Comparison of ENCODE assay signal across 2 cellular contexts in genomic region chr3:113501597-113501996, GRCh38.
TF ChIP-seq lines count a peak whose summit lies in the region.

No MANE protein-coding gene starts in this region.

TF ChIP-seq in IMR-90, 13 proteins besides CTCF, POLR2A, EP300 and RAD21:
- peak; percentile 84 for TF ChIP-seq NFE2L2 (IDR thresholded peaks at IDR 0.05; ENCODE audit: low read depth, low read length)
- no peak for TF ChIP-seq CEBPB (IDR thresholded peaks at IDR 0.05; ENCODE audit: low read depth, low read length)
- TF ChIP-seq MAFK (IDR thresholded peaks at IDR 0.05; ENCODE audit: low read depth, low read length) = peak; percentile 94
- TF ChIP-seq USF2 (IDR thresholded peaks at IDR 0.05; ENCODE audit: low read depth, low read length) = no peak
- TF ChIP-seq MXI1 (IDR thresholded peaks at IDR 0.05; ENCODE audit: borderline replicate concordance, low read depth, low read length) = no peak
- no peak for TF ChIP-seq MAZ (IDR thresholded peaks at IDR 0.05; ENCODE audit: borderline replicate concordance, low read depth, low read length)
TF ChIP-seq in IMR-90: peak in this region for 2.

TF ChIP-seq in K562, 482 proteins besides CTCF, POLR2A, EP300 and RAD21:
- TF ChIP-seq RBM14 (IDR thresholded peaks at IDR 0.05; ENCODE audit: borderline replicate concordance, insufficient read depth, low read depth, low read length) (no peak), NFE2 (IDR thresholded peaks at IDR 0.05; ENCODE audit: low read depth) (peak; percentile 87), MAFK (IDR thresholded peaks at IDR 0.05; ENCODE audit: low read length) (peak; percentile 84), MAFG (tag; conservative IDR thresholded peaks at IDR 0.05) (peak; percentile 90), PHB2 (IDR thresholded peaks at IDR 0.05; ENCODE audit: low read depth) (no peak), C11orf30 (IDR thresholded peaks at IDR 0.05; ENCODE audit: low read depth) (peak; percentile 84), ZNF316 (IDR thresholded peaks at IDR 0.05) (peak; percentile 94), MAFF (IDR thresholded peaks at IDR 0.05; ENCODE audit: low read length) (peak; percentile 89), KDM1A (IDR thresholded peaks at IDR 0.05) (no peak)
